8 cellular contexts compared by ENCODE assay signal in the genomic region with DNA sequence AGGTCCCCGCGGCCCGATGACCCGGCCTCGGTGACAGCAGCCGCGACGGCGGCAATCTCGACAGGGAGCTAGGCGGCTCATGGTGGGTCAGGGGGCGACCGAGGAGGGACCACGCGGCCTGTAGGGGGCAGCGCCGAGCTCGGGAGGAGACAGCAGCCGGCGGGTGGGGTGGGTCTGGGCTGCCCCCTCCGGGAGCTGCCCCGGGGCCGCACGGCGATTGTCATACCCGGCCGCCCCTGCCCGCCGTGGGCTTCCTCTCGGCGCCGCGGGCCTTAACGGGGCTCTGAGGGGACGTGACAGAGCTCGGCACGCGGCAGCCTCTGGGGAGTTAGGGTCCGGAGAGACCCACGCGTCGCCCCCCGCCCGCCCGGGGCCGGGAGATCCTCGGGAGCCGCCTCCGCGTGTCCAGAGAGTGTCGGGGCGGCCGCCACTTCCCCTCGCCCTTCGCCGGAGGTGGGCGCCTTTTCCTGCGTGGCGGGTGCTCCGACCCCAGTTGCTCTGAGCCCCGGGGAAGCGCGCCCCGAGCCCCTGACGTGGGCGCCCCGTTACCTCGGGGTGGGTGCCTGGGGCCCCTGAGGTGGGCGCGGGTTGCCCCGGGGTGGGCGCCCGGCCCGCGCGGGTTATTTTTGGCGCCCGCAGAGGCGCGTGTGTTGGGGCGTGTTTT. TPM values are rescaled to one million over a fixed set of nuclear protein-coding genes. Genes with fewer than 3 reads are reported as not detected.
A peak's percentile ranks its signal among the peaks of the same experiment; 100 is the strongest.
DNase-seq lines count a peak whose midpoint lies in the region; ATAC-seq and TF ChIP-seq lines count a peak whose summit lies in the region.

No MANE protein-coding gene starts in this region.

- H3K4me3 Mint-ChIP-seq in progenitor cell of endocrine pancreas (ENCODE audit: low read depth): peak overlapping the region; percentile 92

- no peaks in the 10 kb centered on the region for H3K9me3 Mint-ChIP-seq in progenitor cell of endocrine pancreas (ENCODE audit: low read depth)

- H3K27me3 Mint-ChIP-seq in progenitor cell of endocrine pancreas: peaks cover 27% of the 10 kb centered on the region

- ATAC-seq in GM18502 (IDR thresholded peaks at IDR 0.05; ENCODE audit: poor library complexity, unreplicated experiment): peak; percentile 58
- peak; percentile 44 for ATAC-seq in HG02852 (IDR thresholded peaks at IDR 0.05; ENCODE audit: unreplicated experiment)
- peak; percentile 77 for ATAC-seq in Right ventricle myocardium inferior

- H3K4me1 ChIP-seq in vagina: peaks cover 39% of the 10 kb centered on the region

- H3K9me3 ChIP-seq in vagina: no peaks in the 10 kb centered on the region

- H3K36me3 ChIP-seq in vagina: no peaks in the 10 kb centered on the region

- H3K36me3 Mint-ChIP-seq in progenitor cell of endocrine pancreas (ENCODE audit: insufficient read depth): no peaks in the 10 kb centered on the region

- no peak for TF ChIP-seq POLR2A in vagina (IDR thresholded peaks at IDR 0.05)

- DNase-seq in OCI-M1 (lab: John Stamatoyannopoulos, UW) (peak; percentile 50), Right ventricle myocardium inferior (ENCODE audit: missing footprints) (peak; percentile 85), progenitor cell of endocrine pancreas (ENCODE audit: low spot score, unreplicated experiment) (peak; percentile 80), vagina (ENCODE audit: extremely low spot score in 2 of 2) (no peak), NCI-H2107 (lab: John Stamatoyannopoulos, UW) (no peak)
- DNase-seq in activated naive CD4-positive, alpha-beta T cell (lab: John Stamatoyannopoulos, UW): peak; percentile 30 to 66 (median 55)

- TF ChIP-seq CTCF in progenitor cell of endocrine pancreas (IDR thresholded peaks at IDR 0.05; ENCODE audit: unreplicated experiment): peak; percentile 76
- TF ChIP-seq CTCF in vagina (IDR thresholded peaks at IDR 0.05): peak in 2 of 3 experiments; percentile 40 to 56

- no peak overlapping the region for H3K27ac Mint-ChIP-seq in progenitor cell of endocrine pancreas

- intact Hi-C loops in Right ventricle myocardium inferior (cut with DNase I) (loop anchor here (2.0 kb wide), 2 partner anchors 15 to 141 kb away; no protein-coding TSS in a partner anchor), vagina (cut with DNase I) (no loop called here)

- H3K4me3 ChIP-seq in vagina: peak overlapping the region; percentile 73 to 89

- H3K27ac ChIP-seq in vagina: peak overlapping the region; percentile 95

- no peaks in the 10 kb centered on the region for H3K27me3 ChIP-seq in vagina

- H3K4me1 Mint-ChIP-seq in progenitor cell of endocrine pancreas (ENCODE audit: low read depth): peaks cover 21% of the 10 kb centered on the region

RNA-seq across cellular contexts. Expression of gene PLCL2, which starts 0.5 kb away (rescaled TPM):
- total RNA-seq in Right ventricle myocardium inferior: 72.9 TPM
- total RNA-seq in progenitor cell of endocrine pancreas: 10.8 and 11.3 TPM in 2 replicates
- total RNA-seq in vagina: 5.6 TPM

Comparison
In these comparisons a context has a peak if more than half of its experiments do, and no peak if none do; other contexts are left out.
1. DNase-seq: peak in OCI-M1 (single experiment), activated naive CD4-positive, alpha-beta T cell (4 of 4), Right ventricle myocardium inferior (single experiment) and progenitor cell of endocrine pancreas (single experiment); none in vagina (0 of 2) and NCI-H2107 (single experiment).
2. Peak in every context shown above with its lines, with median percentiles within 50 percentile points of each other: ATAC-seq.